Comparison of ENCODE assay signal across 25 cellular contexts in the genomic region with DNA sequence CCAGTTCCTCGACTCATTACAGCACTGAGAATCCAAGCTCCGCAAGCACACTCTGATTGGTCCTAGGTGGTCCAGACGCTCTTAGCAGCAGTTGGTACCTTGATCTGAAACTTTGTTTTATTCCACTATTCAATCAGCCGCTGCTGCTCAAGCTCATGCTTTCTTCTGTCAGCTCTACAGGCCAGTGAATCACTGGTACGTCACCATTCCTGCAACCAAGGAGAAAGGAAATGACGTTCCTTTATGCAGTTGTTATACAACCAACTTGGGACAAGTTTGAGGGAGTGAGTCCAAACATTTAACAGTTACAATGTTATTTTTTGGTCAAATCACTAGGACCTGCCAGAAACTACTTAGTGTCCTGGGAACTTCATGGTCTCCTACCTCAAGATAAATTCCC.
"Had no signal": no experiment of that assay in that cellular context is flagged by ENCODE, and none has a peak within 500 bp of the region (broad histone marks: within the 10 kb centered on the region; RNA-seq: fewer than 3 reads in every experiment).

No MANE protein-coding gene starts in this region.

- H3K27me3 ChIP-seq: adrenal gland, breast epithelium had no signal

- H3K9me3 Mint-ChIP-seq: activated CD8-positive, alpha-beta T cell treated with anti-CD3 and anti-CD28 coated beads for 36 hours; activated naive CD8-positive, alpha-beta T cell treated with anti-CD3 and anti-CD28 coated beads, Interleukin-2, amount 10 ng/mL, durations not matched to agents 7 days and 5 days had no signal

- H3K4me3 ChIP-seq: adrenal gland, breast epithelium, PC-9, SK-N-MC had no signal

- ATAC-seq: activated CD4-positive, alpha-beta T cell treated with anti-CD3 and anti-CD28 coated beads for 36 hours; activated CD8-positive, alpha-beta T cell treated with anti-CD3 and anti-CD28 coated beads for 36 hours; Right ventricle myocardium inferior; T-cell had no signal

- H3K4me3 Mint-ChIP-seq: activated CD4-positive, alpha-beta T cell treated with anti-CD3 and anti-CD28 coated beads for 36 hours; activated CD8-positive, alpha-beta T cell treated with anti-CD3 and anti-CD28 coated beads for 36 hours; activated naive CD8-positive, alpha-beta T cell treated with anti-CD3 and anti-CD28 coated beads, Interleukin-2, amount 10 ng/mL, durations not matched to agents 7 days and 5 days; T-cell had no signal

- H3K36me3 Mint-ChIP-seq: activated naive CD8-positive, alpha-beta T cell treated with anti-CD3 and anti-CD28 coated beads, Interleukin-2, amount 10 ng/mL, durations not matched to agents 7 days and 5 days; T-cell had no signal

- H3K4me1 ChIP-seq: adrenal gland, breast epithelium had no signal

- H3K27me3 Mint-ChIP-seq: activated CD4-positive, alpha-beta T cell treated with anti-CD3 and anti-CD28 coated beads for 36 hours; activated CD8-positive, alpha-beta T cell treated with anti-CD3 and anti-CD28 coated beads for 36 hours; activated naive CD8-positive, alpha-beta T cell treated with anti-CD3 and anti-CD28 coated beads, Interleukin-2, amount 10 ng/mL, durations not matched to agents 7 days and 5 days; T-cell had no signal

- H3K36me3 ChIP-seq: adrenal gland, breast epithelium, WERI-Rb-1 had no signal

- H3K4me1 Mint-ChIP-seq: activated CD4-positive, alpha-beta T cell treated with anti-CD3 and anti-CD28 coated beads for 36 hours; activated naive CD8-positive, alpha-beta T cell treated with anti-CD3 and anti-CD28 coated beads, Interleukin-2, amount 10 ng/mL, durations not matched to agents 7 days and 5 days; T-cell had no signal

- H3K27ac Mint-ChIP-seq: activated CD4-positive, alpha-beta T cell treated with anti-CD3 and anti-CD28 coated beads for 36 hours; activated CD8-positive, alpha-beta T cell treated with anti-CD3 and anti-CD28 coated beads for 36 hours; activated naive CD8-positive, alpha-beta T cell treated with anti-CD3 and anti-CD28 coated beads, Interleukin-2, amount 10 ng/mL, durations not matched to agents 7 days and 5 days; T-cell had no signal

- H3K9me3 ChIP-seq: adrenal gland, breast epithelium had no signal

- DNase-seq: activated CD4-positive, alpha-beta T cell treated with anti-CD3 and anti-CD28 coated beads for 36 hours; activated CD8-positive, alpha-beta memory T cell treated with anti-CD3 and anti-CD28 coated beads, Interleukin-2, amount 50 U/mL, for 4 hours; activated CD8-positive, alpha-beta T cell treated with anti-CD3 and anti-CD28 coated beads for 36 hours; activated naive CD4-positive, alpha-beta T cell treated with anti-CD3 and anti-CD28 coated beads, Interleukin-2, amount 50 U/mL, for 16 hours; activated naive CD8-positive, alpha-beta T cell treated with anti-CD3 and anti-CD28 coated beads, Interleukin-2, amount 10 ng/mL, durations not matched to agents 7 days and 5 days; adrenal gland; aorta; caudate nucleus; Kasumi-1; KBM-7; NCI-H1092 treated with DMSO at 0.1 percent for 48 hours; NCI-H1417 treated with DMSO at 0.1 percent for 48 hours; NCI-H1694; NCI-H2029; NCI-H345; NCI-H524; PC-9; RPMI8226; T-cell; T-helper 2 cell; T1000; WERI-Rb-1 had no signal
